ENCODE assay signal across 13 cellular contexts in genomic region chr9:107215381-107215780, GRCh38.
DNase-seq lines count a peak whose midpoint lies in the region; ATAC-seq and TF ChIP-seq lines count a peak whose summit lies in the region.
"Had no signal": no experiment of that assay in that cellular context is flagged by ENCODE, and none has a peak within 500 bp of the region (broad histone marks: within the 10 kb centered on the region; RNA-seq: fewer than 3 reads in every experiment).

No MANE protein-coding gene starts in this region.

- no peak overlapping the region for H3K4me3 ChIP-seq in breast epithelium
- H3K4me3 ChIP-seq in fibroblast of mammary gland (ENCODE audit: control insufficient read depth, low read depth, low read length), result no peak overlapping the region
- no peak overlapping the region for H3K4me3 ChIP-seq in thyroid gland (replicated peaks in 1 of 3)
- no peak overlapping the region for H3K4me3 ChIP-seq in neural progenitor cell
- no peak overlapping the region for H3K4me3 ChIP-seq in lower lobe of right lung
- H3K4me3 ChIP-seq: stomach had no signal

- H4K20me1 ChIP-seq in neural progenitor cell (ENCODE audit: low read depth), result no peaks in the 10 kb centered on the region

- H3K36me3 ChIP-seq in breast epithelium (no peaks in the 10 kb centered on the region), thyroid gland (no peaks in the 10 kb centered on the region), neural progenitor cell (no peaks in the 10 kb centered on the region), lower lobe of right lung (no peaks in the 10 kb centered on the region)
- H3K36me3 ChIP-seq: neutrophil, stomach had no signal

- H3K27me3 Mint-ChIP-seq in MCF 10A (ENCODE audit: insufficient read depth, unreplicated experiment) (no peaks in the 10 kb centered on the region), neural progenitor cell (ENCODE audit: insufficient read depth, low read depth) (peaks cover 2% of the 10 kb centered on the region)
- H3K27me3 Mint-ChIP-seq: activated naive CD4-positive, alpha-beta T cell treated with anti-CD3 and anti-CD28 coated beads, Interleukin-2, amount 10 ng/mL, durations not matched to agents 7 days and 5 days had no signal

- H3K4me1 ChIP-seq in breast epithelium (no peaks in the 10 kb centered on the region), thyroid gland (peaks cover 0 to 28% of the 10 kb centered on the region in 2 donors), neural progenitor cell (no peaks in the 10 kb centered on the region), lower lobe of right lung (peaks cover 14% of the 10 kb centered on the region)
- H3K4me1 ChIP-seq: stomach had no signal

- H3K27ac Mint-ChIP-seq in MCF 10A (ENCODE audit: low read depth, unreplicated experiment) (no peak overlapping the region), neural progenitor cell (no peak overlapping the region)
- H3K27ac Mint-ChIP-seq: activated naive CD4-positive, alpha-beta T cell treated with anti-CD3 and anti-CD28 coated beads, Interleukin-2, amount 10 ng/mL, durations not matched to agents 7 days and 5 days had no signal

- intact Hi-C loops in MCF 10A (cut with micrococcal nuclease), result no loop called here
- intact Hi-C loops in breast epithelium (cut with DNase I; ENCODE audit: low total_unique reads), result no loop called here
- intact Hi-C loops in thyroid gland (cut with DNase I), result no loop called here
- intact Hi-C loops in lower lobe of right lung (cut with DNase I), result no loop called here

- TF ChIP-seq CTCF in MCF 10A (IDR thresholded peaks at IDR 0.05; ENCODE audit: unreplicated experiment), result no peak
- TF ChIP-seq CTCF in breast epithelium (IDR thresholded peaks at IDR 0.05), result no peak
- TF ChIP-seq CTCF in fibroblast of mammary gland (conservative IDR thresholded peaks at IDR 0.05; ENCODE audit: control insufficient read depth, insufficient read depth, low read depth, low read length), result no peak
- no peak for TF ChIP-seq CTCF in thyroid gland (IDR thresholded peaks at IDR 0.05)
- no peak for TF ChIP-seq CTCF in neural progenitor cell (IDR thresholded peaks at IDR 0.05)
- no peak for TF ChIP-seq CTCF in lower lobe of right lung (IDR thresholded peaks at IDR 0.05)

- TF ChIP-seq POLR2A in breast epithelium (IDR thresholded peaks at IDR 0.05) (no peak), thyroid gland (IDR thresholded peaks at IDR 0.05) (no peak)

- no peak for ATAC-seq in lower lobe of right lung

- H3K9ac ChIP-seq in neural progenitor cell, result no peak overlapping the region

- peaks cover 19% of the 10 kb centered on the region for H3K4me1 Mint-ChIP-seq in MCF 10A (ENCODE audit: insufficient read depth, unreplicated experiment)
- peaks cover 4% of the 10 kb centered on the region for H3K4me1 Mint-ChIP-seq in neural progenitor cell

- H3K4me2 ChIP-seq in neural progenitor cell, result no peak overlapping the region

- no TSS peak for BruUV-seq in MCF 10A (replicated peaks; lab: Mats Ljungman, UMichigan)

- H3K27ac ChIP-seq in breast epithelium, result no peak overlapping the region
- peak overlapping the region; percentile 13 to 72 (median 68) for H3K27ac ChIP-seq in thyroid gland
- H3K27ac ChIP-seq in neural progenitor cell, result no peak overlapping the region
- no peak overlapping the region for H3K27ac ChIP-seq in lower lobe of right lung
- H3K27ac ChIP-seq: neutrophil, stomach had no signal

- WGBS in thyroid gland, 2 donors, result 88 to 91% methylated on average over 2 of the region's 2 CpGs

- no peaks in the 10 kb centered on the region for H3K79me2 ChIP-seq in neural progenitor cell (ENCODE audit: low read depth)

- H3K9me3 Mint-ChIP-seq in MCF 10A (ENCODE audit: unreplicated experiment), result no peaks in the 10 kb centered on the region
- H3K9me3 Mint-ChIP-seq in neural progenitor cell, result no peaks in the 10 kb centered on the region
- H3K9me3 Mint-ChIP-seq: activated naive CD4-positive, alpha-beta T cell treated with anti-CD3 and anti-CD28 coated beads, Interleukin-2, amount 10 ng/mL, durations not matched to agents 7 days and 5 days had no signal

- no peaks in the 10 kb centered on the region for H3F3A ChIP-seq in neural progenitor cell (ENCODE audit: low read depth)

- POLR2A ChIA-PET in MCF 10A (lab: Yijun Ruan, JAX), result no interaction called here

- CTCF ChIA-PET in MCF 10A (lab: Yijun Ruan, JAX), result interaction anchor here (1.0 kb wide), 1 partner anchor 24 kb away, joined by 3 read pairs; no protein-coding TSS in a partner anchor

- peak; percentile 23 for DNase-seq in MCF 10A (ENCODE audit: unreplicated experiment)
- no peak for DNase-seq in breast epithelium (ENCODE audit: low spot score in 2 of 2)
- DNase-seq in RPMI7951 (ENCODE audit: low read depth), result peak; percentile 70
- peak; percentile 42 for DNase-seq in fibroblast of mammary gland (ENCODE audit: low read depth)
- DNase-seq in thyroid gland, result no peak
- DNase-seq in neural progenitor cell (ENCODE audit: low spot score), result no peak
- no peak for DNase-seq in DMS153 treated with DMSO at 0.1 percent for 48 hours (lab: John Stamatoyannopoulos, UW; ENCODE audit: unreplicated experiment)
- DNase-seq in lower lobe of right lung, result no peak
- DNase-seq: activated naive CD4-positive, alpha-beta T cell treated with anti-CD3 and anti-CD28 coated beads, Interleukin-2, amount 10 ng/mL, durations not matched to agents 7 days and 5 days; erythroblast; NCI-H1048; stomach had no signal

- H3K27me3 ChIP-seq in breast epithelium (no peaks in the 10 kb centered on the region), thyroid gland (no peaks in the 10 kb centered on the region), neural progenitor cell (no peaks in the 10 kb centered on the region), lower lobe of right lung (ENCODE audit: low read depth) (no peaks in the 10 kb centered on the region)
- H3K27me3 ChIP-seq: neutrophil, stomach had no signal

- H3K36me3 Mint-ChIP-seq in MCF 10A (ENCODE audit: insufficient read depth, unreplicated experiment) (no peaks in the 10 kb centered on the region), neural progenitor cell (no peaks in the 10 kb centered on the region)
- H3K36me3 Mint-ChIP-seq: activated naive CD4-positive, alpha-beta T cell treated with anti-CD3 and anti-CD28 coated beads, Interleukin-2, amount 10 ng/mL, durations not matched to agents 7 days and 5 days had no signal

- no peak overlapping the region for H2AFZ ChIP-seq in neural progenitor cell (replicated peaks)

- H3K4me3 Mint-ChIP-seq in MCF 10A (ENCODE audit: unreplicated experiment) (no peak overlapping the region), neural progenitor cell (no peak overlapping the region)
- H3K4me3 Mint-ChIP-seq: activated naive CD4-positive, alpha-beta T cell treated with anti-CD3 and anti-CD28 coated beads, Interleukin-2, amount 10 ng/mL, durations not matched to agents 7 days and 5 days had no signal

- no peaks in the 10 kb centered on the region for H3K9me3 ChIP-seq in breast epithelium
- H3K9me3 ChIP-seq in thyroid gland, result no peaks in the 10 kb centered on the region
- H3K9me3 ChIP-seq in neural progenitor cell (ENCODE audit: low read depth), result no peaks in the 10 kb centered on the region
- no peaks in the 10 kb centered on the region for H3K9me3 ChIP-seq in lower lobe of right lung
- H3K9me3 ChIP-seq: neutrophil, stomach had no signal

Comparison
In these comparisons a context has a peak if more than half of its experiments do, and no peak if none do; other contexts are left out.
1. DNase-seq: peak in MCF 10A (single experiment), RPMI7951 (single experiment) and fibroblast of mammary gland (single experiment); none in breast epithelium (0 of 2), thyroid gland (0 of 2), neural progenitor cell (single experiment), DMS153 treated with DMSO at 0.1 percent for 48 hours (single experiment) and lower lobe of right lung (single experiment).
2. H3K27ac ChIP-seq: peak in thyroid gland (3 of 3); none in breast epithelium (0 of 2), neural progenitor cell (single experiment) and lower lobe of right lung (single experiment).